ENCODE assay signal across 13 cellular contexts in the genomic region with DNA sequence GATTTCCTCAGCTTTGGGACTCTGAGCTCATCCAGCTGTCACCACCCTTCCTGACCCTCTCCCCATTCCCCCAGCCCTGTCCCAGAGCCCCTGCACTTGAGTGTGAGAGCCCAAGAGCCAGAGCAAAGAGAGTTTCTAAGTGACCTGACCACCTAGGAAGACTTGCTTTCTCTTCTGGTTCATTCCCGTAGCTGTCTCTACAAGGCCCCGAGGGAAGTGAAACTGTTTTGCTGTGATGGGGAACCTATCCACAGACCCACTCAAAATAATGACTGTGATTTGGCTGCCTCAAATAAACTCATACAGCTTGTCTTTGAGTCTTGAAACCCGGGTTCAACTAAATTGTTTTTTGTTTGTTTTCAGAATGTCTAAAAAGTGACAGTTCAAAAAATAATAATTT.
DNase-seq lines count a peak whose midpoint lies in the region; ATAC-seq and TF ChIP-seq lines count a peak whose summit lies in the region.
"Had no signal": no experiment of that assay in that cellular context is flagged by ENCODE, and none has a peak within 500 bp of the region (broad histone marks: within the 10 kb centered on the region; RNA-seq: fewer than 3 reads in every experiment).

No MANE protein-coding gene starts in this region.

- no peak overlapping the region for H3K27ac Mint-ChIP-seq in osteocyte (ENCODE audit: unreplicated experiment)

- no peak overlapping the region for H3K4me3 Mint-ChIP-seq in osteocyte (ENCODE audit: unreplicated experiment)

- no peaks in the 10 kb centered on the region for H3K27me3 Mint-ChIP-seq in osteocyte (ENCODE audit: unreplicated experiment)

- H2AFZ ChIP-seq in smooth muscle cell (ENCODE audit: low read depth) = no peak overlapping the region

- no peak overlapping the region for H3K4me2 ChIP-seq in smooth muscle cell

- DNase-seq in SIG-M5 treated with dmso at 0.1 percent for 504 hours (lab: John Stamatoyannopoulos, UW; ENCODE audit: unreplicated experiment) (peak; percentile 19), SIG-M5 (lab: John Stamatoyannopoulos, UW) (no peak), smooth muscle cell (lab: John Stamatoyannopoulos, UW; ENCODE audit: unreplicated experiment) (no peak), NCI-H1930 (lab: John Stamatoyannopoulos, UW) (no peak), osteocyte (ENCODE audit: extremely low spot score, unreplicated experiment) (no peak), mesenteric fat pad (ENCODE audit: low spot score) (no peak)
- DNase-seq: activated CD8-positive, alpha-beta memory T cell treated with anti-CD3 and anti-CD28 coated beads for 24 hours; DMS153; effector memory CD4-positive, alpha-beta T cell had no signal

- H3K36me3 ChIP-seq in smooth muscle cell (ENCODE audit: low read depth) = no peaks in the 10 kb centered on the region

- 94% methylated on average over 3 of the region's 3 CpGs for WGBS in smooth muscle cell (ENCODE audit: low lambda C conversion rate)

- ATAC-seq in HG02759 (IDR thresholded peaks at IDR 0.05; ENCODE audit: unreplicated experiment) (peak; percentile 88), HG03565 (IDR thresholded peaks at IDR 0.05; ENCODE audit: unreplicated experiment) (peak; percentile 89)

- H3K4me3 ChIP-seq in smooth muscle cell = no peak overlapping the region
- H3K4me3 ChIP-seq: adrenal gland had no signal

- no peaks in the 10 kb centered on the region for H4K20me1 ChIP-seq in smooth muscle cell (ENCODE audit: low read depth)

- H3F3A ChIP-seq in smooth muscle cell (ENCODE audit: low read depth) = no peaks in the 10 kb centered on the region

- H3K79me2 ChIP-seq in smooth muscle cell (ENCODE audit: low read depth) = no peaks in the 10 kb centered on the region

- H3K36me3 Mint-ChIP-seq in osteocyte (ENCODE audit: unreplicated experiment) = peaks cover 6% of the 10 kb centered on the region

- H3K9me3 ChIP-seq in smooth muscle cell (replicated peaks; ENCODE audit: low read depth) = no peaks in the 10 kb centered on the region
- H3K9me3 ChIP-seq: adrenal gland had no signal

- peaks cover 33% of the 10 kb centered on the region for H3K4me1 ChIP-seq in smooth muscle cell (ENCODE audit: low read depth)
- H3K4me1 ChIP-seq: adrenal gland had no signal

- H3K27me3 ChIP-seq in smooth muscle cell (ENCODE audit: low read depth) = no peaks in the 10 kb centered on the region
- H3K27me3 ChIP-seq: adrenal gland had no signal

- no peak for TF ChIP-seq CTCF in smooth muscle cell (IDR thresholded peaks at IDR 0.05; ENCODE audit: borderline replicate concordance, insufficient read depth, poor library complexity, severe bottlenecking)
- TF ChIP-seq CTCF in osteocyte (IDR thresholded peaks at IDR 0.05) = no peak

- H3K9ac ChIP-seq in smooth muscle cell (ENCODE audit: low read depth) = no peak overlapping the region

- H3K4me1 Mint-ChIP-seq in osteocyte (ENCODE audit: unreplicated experiment) = no peaks in the 10 kb centered on the region

- H3K9me3 Mint-ChIP-seq in osteocyte (ENCODE audit: unreplicated experiment) = no peaks in the 10 kb centered on the region

- no peak overlapping the region for H3K27ac ChIP-seq in smooth muscle cell (ENCODE audit: low read depth)
- H3K27ac ChIP-seq: 22Rv1, adrenal gland had no signal
